In genomic region chr12:124851344-124851743, GRCh38 we compare ENCODE assay signal across 30 cellular contexts.
"Had no signal": no experiment of that assay in that cellular context is flagged by ENCODE, and none has a peak within 500 bp of the region (broad histone marks: within the 10 kb centered on the region; RNA-seq: fewer than 3 reads in every experiment).

No MANE protein-coding gene starts in this region.

- FAIRE-seq: TTC549 had no signal

- DNase-seq: activated B cell treated with CpG ODN at 0.5 μM for 24 hours; activated CD4-positive, alpha-beta T cell treated with anti-CD3 and anti-CD28 coated beads for 1 hour; activated CD4-positive, alpha-beta T cell treated with anti-CD3 and anti-CD28 coated beads, Interleukin-2, amount 10 ng/mL, durations not matched to agents 24 days and 14 days; activated CD4-positive, alpha-beta T cell treated with anti-CD3 and anti-CD28 coated beads, Interleukin-2, amount 50 U/mL, for 48 hours; activated CD8-positive, alpha-beta memory T cell treated with anti-CD3 and anti-CD28 coated beads for 24 hours; activated effector memory CD4-positive, alpha-beta T cell treated with anti-CD3 and anti-CD28 coated beads, Interleukin-2, amount 50 U/mL, for 16 hours; activated naive CD4-positive, alpha-beta T cell treated with Interleukin-2 at 50 U/mL for 16 hours; activated naive CD8-positive, alpha-beta T cell treated with anti-CD3 and anti-CD28 coated beads, Interleukin-2, amount 50 U/mL, for 24 hours; activated T-cell treated with anti-CD3 and anti-CD28 coated beads, Interleukin-2, amount 50 U/mL, for 4 hours; amygdala; caudate nucleus; MM.1S; NCI-H1105; NCI-H1436 treated with DMSO at 0.1 percent for 48 hours; NCI-H187; NCI-H2081; NCI-H510A treated with DMSO at 0.1 percent for 48 hours; NCI-H69; NK-92 treated with Interleukin-12 subunit alpha and Interleukin-12 subunit beta, amount 100 ng/mL, for 24 hours; OCI-M1; RPMI8226; T-cell; T-helper 2 cell; T1000 had no signal

- H3K27me3 ChIP-seq: breast epithelium had no signal

- H3K4me3 ChIP-seq: breast epithelium, SK-N-MC had no signal

- ATAC-seq: activated naive CD4-positive, alpha-beta T cell treated with anti-CD3 and anti-CD28 coated beads, Interleukin-2, amount 50 U/mL, for 72 hours; activated naive CD8-positive, alpha-beta T cell treated with anti-CD3 and anti-CD28 coated beads, Interleukin-2, amount 50 U/mL, for 24 hours; activated T-cell treated with anti-CD3 and anti-CD28 coated beads, Interleukin-2, amount 50 U/mL, for 4 hours; Panc1; Right ventricle myocardium inferior; T-cell had no signal

- H3K9me3 ChIP-seq: breast epithelium had no signal

- H3K36me3 ChIP-seq: breast epithelium had no signal
